In genomic region chr7:102426268-102427031, GRCh38 we compare ENCODE assay signal across 8 cellular contexts. TPM values are rescaled to one million over a fixed set of nuclear protein-coding genes. Genes with fewer than 3 reads are reported as not detected.
A peak's percentile ranks its signal among the peaks of the same experiment; 100 is the strongest.
DNase-seq lines count a peak whose midpoint lies in the region; ATAC-seq and TF ChIP-seq lines count a peak whose summit lies in the region.

No MANE protein-coding gene starts in this region.

- peak; percentile 83 for DNase-seq in GM10248 (ENCODE audit: extremely low spot score)
- peak; percentile 89 for DNase-seq in OCI-LY7 (ENCODE audit: low spot score)
- peak; percentile 76 for DNase-seq in activated naive CD4-positive, alpha-beta T cell treated with anti-CD3 and anti-CD28 coated beads, Interleukin-2, amount 50 U/mL, for 16 hours
- DNase-seq in cerebellar nuclear complex (lab: John Stamatoyannopoulos, UW): no peak
- DNase-seq in lower leg skin (ENCODE audit: low spot score in 2 of 2): no peak
- no peak for DNase-seq in NCI-H510A (lab: John Stamatoyannopoulos, UW)

- H3K4me1 ChIP-seq in OCI-LY7 (ENCODE audit: insufficient read depth, low read length, poor library complexity, severe bottlenecking) (peaks cover 96% of the 10 kb centered on the region), parathyroid adenoma (peaks cover 8% of the 10 kb centered on the region)

- H3K27ac ChIP-seq in OCI-LY7 (ENCODE audit: low read depth, low read length, poor library complexity, severe bottlenecking): peak overlapping the region; percentile 97
- H3K27ac ChIP-seq in parathyroid adenoma: peak overlapping the region; percentile 42

- H3K4me2 ChIP-seq in OCI-LY7 (ENCODE audit: low read length) (peak overlapping the region; percentile 97), parathyroid adenoma (ENCODE audit: low read length) (no peak overlapping the region)

- no peaks in the 10 kb centered on the region for H4K20me1 ChIP-seq in OCI-LY7 (ENCODE audit: insufficient read depth, low read length)

- WGBS in lower leg skin, 2 donors: 82 to 83% methylated on average over 16 of the region's 16 CpGs

- POLR2A ChIA-PET in GM10248 (lab: Yijun Ruan, JAX) (interaction anchor here (1.6 kb wide), 1 partner anchor 16 kb away, joined by 6 read pairs; no protein-coding TSS in a partner anchor), OCI-LY7 (lab: Charles Lee) (interaction anchor here (0.6 to 4.6 kb wide), 14 partner anchors 8 to 442 kb away, joined by 3 to 40 read pairs (median 4); no protein-coding TSS in a partner anchor)

- H3K9me3 ChIP-seq in OCI-LY7 (ENCODE audit: low read length) (no peaks in the 10 kb centered on the region), parathyroid adenoma (ENCODE audit: control insufficient read depth, low read length) (no peaks in the 10 kb centered on the region)

- H3K4me3 ChIP-seq in OCI-LY7 (ENCODE audit: low read depth, low read length, poor library complexity, severe bottlenecking): peak overlapping the region; percentile 52
- no peak overlapping the region for H3K4me3 ChIP-seq in parathyroid adenoma (ENCODE audit: low read depth, low read length)
- H3K4me3 ChIP-seq in lower leg skin (ENCODE audit: low read depth, poor library complexity, severe bottlenecking): no peak overlapping the region

- TF ChIP-seq POLR2A in lower leg skin (IDR thresholded peaks at IDR 0.05): no peak

- H3K79me2 ChIP-seq in OCI-LY7 (ENCODE audit: insufficient read depth, low read depth, low read length) (peaks cover 13% of the 10 kb centered on the region; the same call in 1 of the 2 replicates), parathyroid adenoma (peaks cover 12% of the 10 kb centered on the region)

- ATAC-seq in HG02610 (IDR thresholded peaks at IDR 0.05; ENCODE audit: unreplicated experiment): peak; percentile 66

- TF ChIP-seq CTCF in GM10248 (IDR thresholded peaks at IDR 0.05; ENCODE audit: control extremely low read depth, extremely low read depth, low read depth, missing control alignments) (no peak), OCI-LY7 (conservative IDR thresholded peaks at IDR 0.05; ENCODE audit: low read length) (no peak), parathyroid adenoma (IDR thresholded peaks at IDR 0.05) (no peak), lower leg skin (IDR thresholded peaks at IDR 0.05) (no peak)

- H2AFZ ChIP-seq in OCI-LY7 (ENCODE audit: low read length): no peak overlapping the region
- H2AFZ ChIP-seq in parathyroid adenoma: no peak overlapping the region

- CTCF ChIA-PET in GM10248 (lab: Yijun Ruan, JAX): interaction anchor here (0.9 to 3.7 kb wide), 8 partner anchors 9 to 137 kb away, joined by 4 to 19 read pairs (median 5); no protein-coding TSS in a partner anchor
- CTCF ChIA-PET in OCI-LY7 (lab: Charles Lee; ENCODE audit: unreplicated experiment): interaction anchor here (0.9 to 1.5 kb wide), 3 partner anchors 13 to 21 kb away, joined by 3 to 4 read pairs (median 3); no protein-coding TSS in a partner anchor

- no peaks in the 10 kb centered on the region for H3K27me3 ChIP-seq in parathyroid adenoma (ENCODE audit: control insufficient read depth, insufficient read depth, low read length)

- intact Hi-C loops in OCI-LY7 (cut with micrococcal nuclease; ENCODE audit: unreplicated experiment) (loop anchor here (1.0 kb wide), 2 partner anchors 15 to 19 kb away; no protein-coding TSS in a partner anchor), lower leg skin (cut with DNase I; ENCODE audit: low total_unique reads) (no loop called here)

- no peak overlapping the region for H3K9ac ChIP-seq in parathyroid adenoma

- TSS peak; percentile 93 for BruUV-seq in OCI-LY7 (replicated peaks; lab: Mats Ljungman, UMichigan)

- no peaks in the 10 kb centered on the region for H3K9me2 ChIP-seq in OCI-LY7 (ENCODE audit: insufficient read depth, low read length)

- H3K36me3 ChIP-seq in OCI-LY7 (ENCODE audit: insufficient read depth, low read length): peaks cover 55% of the 10 kb centered on the region
- H3K36me3 ChIP-seq in parathyroid adenoma (ENCODE audit: control insufficient read depth, insufficient read depth, low read length): no peaks in the 10 kb centered on the region

RNA-seq across cellular contexts. Expression of gene ORAI2, which starts 6.9 kb away (rescaled TPM):
- 130 and 149 TPM in 2 replicates for total RNA-seq in OCI-LY7 (2014; rRNA removed; shearing (Covaris generic))
- total RNA-seq in OCI-LY7 (2022): 230 and 263 TPM in 2 replicates
- total RNA-seq in lower leg skin: 1 to 10 TPM; 2.7 to 6.8 (median 6.4) TPM

RNA-seq across cellular contexts. Expression of gene PRKRIP1, which starts 30.3 kb away (rescaled TPM):
- 47.1 and 60.7 TPM in 2 replicates for total RNA-seq in OCI-LY7 (2014; rRNA removed; shearing (Covaris generic))
- total RNA-seq in OCI-LY7 (2022) (42.5 and 48.2 TPM in 2 replicates), lower leg skin (10 to 100 TPM; 32.8 to 39.9 (median 35.7) TPM)

RNA-seq across cellular contexts. Expression of gene ALKBH4, which starts 38.2 kb away (rescaled TPM):
- 17.5 and 23.6 TPM in 2 replicates for total RNA-seq in OCI-LY7 (2014; rRNA removed; shearing (Covaris generic))
- 12.1 and 13.3 TPM in 2 replicates for total RNA-seq in OCI-LY7 (2022)
- 10 to 100 TPM; 14.7 to 38.9 (median 24.6) TPM for total RNA-seq in lower leg skin

RNA-seq across cellular contexts. Expression of gene LRWD1, which starts 38.3 kb away (rescaled TPM):
- total RNA-seq in OCI-LY7 (2014; rRNA removed; shearing (Covaris generic)): 63.1 and 68.2 TPM in 2 replicates
- total RNA-seq in OCI-LY7 (2022) (37.7 and 39.1 TPM in 2 replicates), lower leg skin (10 to 100 TPM in 3 of 4 donors, 1 to 10 TPM in 1; 9.8 to 16.1 (median 10.3) TPM)

RNA-seq across cellular contexts. Expression of gene POLR2J, which starts 52.3 kb away (rescaled TPM):
- total RNA-seq in OCI-LY7 (2014; rRNA removed; shearing (Covaris generic)): 58.1 and 62.4 TPM in 2 replicates
- total RNA-seq in OCI-LY7 (2022): 62.9 and 68.6 TPM in 2 replicates
- total RNA-seq in lower leg skin: 10 to 100 TPM in 3 of 4 donors, 1 to 10 TPM in 1; 9.3 to 19.2 (median 15.9) TPM

Comparison
In these comparisons a context has a peak if more than half of its experiments do, and no peak if none do; other contexts are left out.
1. DNase-seq: peak in GM10248 (single experiment), OCI-LY7 (single experiment) and activated naive CD4-positive, alpha-beta T cell treated with anti-CD3 and anti-CD28 coated beads, Interleukin-2, amount 50 U/mL, for 16 hours (single experiment); none in cerebellar nuclear complex (0 of 2), lower leg skin (0 of 2) and NCI-H510A (single experiment).
2. RNA of gene ORAI2, which starts 6.9 kb away (total RNA-seq): 130 to 263 TPM in OCI-LY7; 2.7 to 6.8 TPM in lower leg skin; every median in the first group is over 10 times any median in the second.